ENCODE assay signal across 8 cellular contexts in genomic region chr1:168470821-168471473, GRCh38.
DNase-seq lines count a peak whose midpoint lies in the region; TF ChIP-seq lines count a peak whose summit lies in the region.

No MANE protein-coding gene starts in this region.

- H3K4me1 Mint-ChIP-seq in nephron progenitor cell, result peaks cover 27% of the 10 kb centered on the region

- intact Hi-C loops in mammary epithelial cell (cut with micrococcal nuclease), result no loop called here

- H3K9ac ChIP-seq in mammary epithelial cell (ENCODE audit: insufficient read depth, low read length), result peak overlapping the region; percentile 45

- CTCF ChIA-PET in mammary epithelial cell (lab: Charles Lee; ENCODE audit: low non-redundant PET) (no interaction called here), GM10248 (lab: Yijun Ruan, JAX) (interaction anchor here (1.0 to 1.6 kb wide), 6 partner anchors 9 to 128 kb away, joined by 3 to 4 read pairs (median 4); no protein-coding TSS in a partner anchor)

- peak overlapping the region; percentile 43 for H3K27ac Mint-ChIP-seq in nephron progenitor cell

- no TSS peak for BruUV-seq in mammary epithelial cell (replicated peaks; lab: Mats Ljungman, UMichigan)

- H3K4me2 ChIP-seq in mammary epithelial cell (ENCODE audit: insufficient read depth, low read depth, low read length), result peak overlapping the region; percentile 68

- peak overlapping the region; percentile 49 for H2AFZ ChIP-seq in mammary epithelial cell (ENCODE audit: low read depth, low read length)

- POLR2A ChIA-PET in GM10248 (lab: Yijun Ruan, JAX), result no interaction called here

- no peak overlapping the region for H3K4me3 ChIP-seq in mammary epithelial cell (replicated peaks in 1 of 3; ENCODE audit: insufficient read depth in 1 of 3, low read depth in 2 of 3, low read length in 3 of 3)

- H3K36me3 ChIP-seq in mammary epithelial cell (ENCODE audit: insufficient read depth, low read length), result no peaks in the 10 kb centered on the region

- peak; percentile 45 for DNase-seq in ELF-1 (ENCODE audit: low read depth, low spot score)
- DNase-seq in NCI-H1694 treated with DMSO at 0.1 percent for 48 hours (lab: John Stamatoyannopoulos, UW), result peak; percentile 27
- peak; percentile 95 for DNase-seq in mammary epithelial cell
- no peak for DNase-seq in nephron progenitor cell
- DNase-seq in GM10248 (ENCODE audit: extremely low spot score), result no peak
- no peak for DNase-seq in activated naive CD4-positive, alpha-beta T cell treated with anti-CD3 and anti-CD28 coated beads, Interleukin-2, amount 50 U/mL, for 16 hours
- DNase-seq in GM10266 (ENCODE audit: extremely low spot score), result no peak
- no peak for DNase-seq in GM13977 (ENCODE audit: low spot score)

- H3K9me3 ChIP-seq in mammary epithelial cell (replicated peaks; ENCODE audit: insufficient read depth, low read length), result no peaks in the 10 kb centered on the region

- no peaks in the 10 kb centered on the region for H3K79me2 ChIP-seq in mammary epithelial cell (ENCODE audit: insufficient read depth, low read length)

- no peaks in the 10 kb centered on the region for H3K27me3 ChIP-seq in mammary epithelial cell (ENCODE audit: insufficient read depth, low read length)

- WGBS in mammary epithelial cell (ENCODE audit: low coverage, missing lambda C conversion rate), result 78% methylated on average over 2 of the region's 2 CpGs

- H3K27me3 Mint-ChIP-seq in nephron progenitor cell (ENCODE audit: low read depth, poor library complexity), result no peaks in the 10 kb centered on the region

- in situ Hi-C loops in mammary epithelial cell (cut with MboI; ENCODE audit: low sequenced_read_pairs in 2 of 2), result no loop called here
- in situ Hi-C loops in GM13977 (cut with MboI; ENCODE audit: low pct_unique_long_range_greater_than_20kb, low sequenced_read_pairs, unreplicated experiment), result no loop called here

- H3K27ac ChIP-seq in mammary epithelial cell (ENCODE audit: insufficient read depth, low read depth, low read length), result peak overlapping the region; percentile 88

- peaks cover 19% of the 10 kb centered on the region for H3K9me3 Mint-ChIP-seq in nephron progenitor cell

- H3K36me3 Mint-ChIP-seq in nephron progenitor cell (ENCODE audit: low read depth), result no peaks in the 10 kb centered on the region

- no peak overlapping the region for H3K4me3 Mint-ChIP-seq in nephron progenitor cell

- peaks cover 56% of the 10 kb centered on the region for H3K4me1 ChIP-seq in mammary epithelial cell (ENCODE audit: insufficient read depth, low read length)

- dilution Hi-C loops in mammary epithelial cell (cut with HindIII; ENCODE audit: low sequenced_read_pairs), result no loop called here

- H4K20me1 ChIP-seq in mammary epithelial cell (ENCODE audit: insufficient read depth, low read length), result no peaks in the 10 kb centered on the region

- TF ChIP-seq CTCF in mammary epithelial cell (conservative IDR thresholded peaks at IDR 0.05 in 1 of 2, IDR thresholded peaks at IDR 0.05 in 1 of 2; ENCODE audit: extremely low read depth in 1 of 2, insufficient read depth in 1 of 2, low read depth in 1 of 2, low read length in 2 of 2) (no peak), nephron progenitor cell (IDR thresholded peaks at IDR 0.05) (no peak), GM10248 (IDR thresholded peaks at IDR 0.05; ENCODE audit: control extremely low read depth, extremely low read depth, low read depth, missing control alignments) (no peak), GM10266 (IDR thresholded peaks at IDR 0.05; ENCODE audit: control insufficient read depth, insufficient read depth, low read depth, missing control alignments) (no peak), GM13977 (IDR thresholded peaks at IDR 0.05; ENCODE audit: extremely low read depth, insufficient read depth, missing control alignments) (no peak)

Comparison
In these comparisons a context has a peak if more than half of its experiments do, and no peak if none do; other contexts are left out.
1. DNase-seq: peak in ELF-1 (single experiment), NCI-H1694 treated with DMSO at 0.1 percent for 48 hours (single experiment) and mammary epithelial cell (single experiment); none in nephron progenitor cell (single experiment), GM10248 (single experiment), activated naive CD4-positive, alpha-beta T cell treated with anti-CD3 and anti-CD28 coated beads, Interleukin-2, amount 50 U/mL, for 16 hours (single experiment), GM10266 (single experiment) and GM13977 (single experiment).